32 cellular contexts compared by ENCODE assay signal in genomic region chr16:52424591-52424990, GRCh38.
"Had no signal": no experiment of that assay in that cellular context is flagged by ENCODE, and none has a peak within 500 bp of the region (broad histone marks: within the 10 kb centered on the region; RNA-seq: fewer than 3 reads in every experiment).

No MANE protein-coding gene starts in this region.

- H3K27ac ChIP-seq: adrenal gland, ascending aorta, body of pancreas, brain microvascular endothelial cell, breast epithelium, cardiac muscle cell had no signal

- DNase-seq: activated effector memory CD4-positive, alpha-beta T cell treated with anti-CD3 and anti-CD28 coated beads, Interleukin-2, amount 50 U/mL, for 16 hours; activated effector memory CD4-positive, alpha-beta T cell treated with Interleukin-2 at 50 U/mL for 16 hours; activated gamma-delta T cell; activated gamma-delta T cell treated with Interleukin-2 at 50 U/mL for 16 hours; activated naive CD4-positive, alpha-beta T cell; activated naive CD4-positive, alpha-beta T cell treated with anti-CD3 and anti-CD28 coated beads for 36 hours; activated naive CD4-positive, alpha-beta T cell treated with anti-CD3 and anti-CD28 coated beads, Interleukin-2, amount 10 ng/mL, durations not matched to agents 7 days and 5 days; activated naive CD4-positive, alpha-beta T cell treated with anti-CD3 and anti-CD28 coated beads, Interleukin-2, amount 50 U/mL, for 16 hours; activated naive CD4-positive, alpha-beta T cell treated with Interleukin-2 at 50 U/mL for 16 hours; activated naive CD8-positive, alpha-beta T cell treated with anti-CD3 and anti-CD28 coated beads for 36 hours; activated naive CD8-positive, alpha-beta T cell treated with anti-CD3 and anti-CD28 coated beads, Interleukin-2, amount 10 ng/mL, durations not matched to agents 7 days and 5 days; activated naive CD8-positive, alpha-beta T cell treated with anti-CD3 and anti-CD28 coated beads, Interleukin-2, amount 50 U/mL, for 24 hours; activated T-cell treated with anti-CD3 and anti-CD28 coated beads, Interleukin-2, amount 50 U/mL, for 1 hour; activated T-cell treated with anti-CD3 and anti-CD28 coated beads, Interleukin-2, amount 50 U/mL, for 24 hours; activated T-cell treated with anti-CD3 and anti-CD28 coated beads, Interleukin-2, amount 50 U/mL, for 4 hours; activated T-cell treated with anti-CD3 and anti-CD28 coated beads, Interleukin-2, amount 50 U/mL, for 48 hours; activated T-cell treated with anti-CD3 and anti-CD28 coated beads, Interleukin-2, amount 50 U/mL, for 72 hours; adrenal gland; amniotic stem cell; amygdala; anterior cingulate cortex; aorta; body of pancreas; brain microvascular endothelial cell; caudate nucleus; central memory CD4-positive, alpha-beta T cell; cerebellar nuclear complex had no signal

- H3K36me3 ChIP-seq: adrenal gland, ascending aorta, brain microvascular endothelial cell, breast epithelium, cardiac muscle cell had no signal

- H3K27me3 ChIP-seq: adrenal gland, ascending aorta, body of pancreas, brain microvascular endothelial cell, breast epithelium, cardiac muscle cell had no signal

- H3K4me1 ChIP-seq: adrenal gland, ascending aorta, body of pancreas, breast epithelium had no signal

- ATAC-seq: activated naive CD4-positive, alpha-beta T cell treated with anti-CD3 and anti-CD28 coated beads, Interleukin-2, amount 50 U/mL, for 72 hours; activated naive CD8-positive, alpha-beta T cell treated with anti-CD3 and anti-CD28 coated beads, Interleukin-2, amount 50 U/mL, for 24 hours; activated T-cell treated with anti-CD3 and anti-CD28 coated beads, Interleukin-2, amount 50 U/mL, for 4 hours; activated T-cell treated with anti-CD3 and anti-CD28 coated beads, Interleukin-2, amount 50 U/mL, for 72 hours; activated T-helper 17 cell treated with anti-CD3 and anti-CD28 coated beads, Interleukin-2, amount 50 U/mL, for 72 hours; body of pancreas had no signal

- H3K9me3 ChIP-seq: adrenal gland, ascending aorta, body of pancreas, breast epithelium had no signal

- H3K4me3 ChIP-seq: adrenal gland, ascending aorta, body of pancreas, breast epithelium, cardiac muscle cell had no signal
